Comparison of ENCODE assay signal across 19 cellular contexts in genomic region chr9:136750526-136750925, GRCh38. TPM values are rescaled to one million over a fixed set of nuclear protein-coding genes. Genes with fewer than 3 reads are reported as not detected.
DNase-seq lines count a peak whose midpoint lies in the region; ATAC-seq and TF ChIP-seq lines count a peak whose summit lies in the region.
"Had no signal": no experiment of that assay in that cellular context is flagged by ENCODE, and none has a peak within 500 bp of the region (broad histone marks: within the 10 kb centered on the region; RNA-seq: fewer than 3 reads in every experiment).

No MANE protein-coding gene starts in this region.

- CTCF ChIA-PET in IMR-90 (lab: Yijun Ruan, JAX), result interaction anchor here (1.0 kb wide), 1 partner anchor 12 kb away, joined by 3 read pairs; no protein-coding TSS in a partner anchor

- H2BK120ac ChIP-seq in IMR-90 (ENCODE audit: low read depth, low read length), result no peak overlapping the region

- H3F3A ChIP-seq in DOHH2 (ENCODE audit: control insufficient read depth, insufficient read depth), result peaks cover 5% of the 10 kb centered on the region; the same call in 1 of the 2 replicates

- no peak overlapping the region for H2AFZ ChIP-seq in IMR-90 (replicated peaks; ENCODE audit: low read length, poor library complexity)

- H4K91ac ChIP-seq in IMR-90 (ENCODE audit: insufficient read depth, low read depth, low read length), result no peak overlapping the region

- no peak overlapping the region for H2BK20ac ChIP-seq in IMR-90 (ENCODE audit: low read depth, low read length)

- H3K4me2 ChIP-seq in DOHH2 (ENCODE audit: low read length) (peak overlapping the region; percentile 54), IMR-90 (ENCODE audit: low read depth, low read length) (no peak overlapping the region)

- H3K9me1 ChIP-seq in IMR-90 (ENCODE audit: insufficient read depth, low read length), result no peaks in the 10 kb centered on the region

- H3K27me3 ChIP-seq in DOHH2 (ENCODE audit: control insufficient read depth, low read length) (no peaks in the 10 kb centered on the region), IMR-90 (ENCODE audit: control insufficient read depth, insufficient read depth, low read length) (peaks cover 13% of the 10 kb centered on the region), foreskin keratinocyte (peaks cover 15% of the 10 kb centered on the region), transverse colon (peaks cover 16% of the 10 kb centered on the region)
- H3K27me3 ChIP-seq: brain microvascular endothelial cell, upper lobe of left lung had no signal

- H3K79me2 ChIP-seq in DOHH2 (ENCODE audit: control insufficient read depth, low read length), result no peaks in the 10 kb centered on the region

- no peak overlapping the region for H3K18ac ChIP-seq in IMR-90 (ENCODE audit: low read depth, low read length)

- H4K20me1 ChIP-seq in DOHH2 (ENCODE audit: control insufficient read depth, insufficient read depth, low read depth, low read length) (no peaks in the 10 kb centered on the region), IMR-90 (ENCODE audit: insufficient read depth, low read length) (no peaks in the 10 kb centered on the region)

- no peak overlapping the region for H3K23ac ChIP-seq in IMR-90 (ENCODE audit: low read depth, low read length)

- no peak overlapping the region for H3K9ac ChIP-seq in IMR-90 (ENCODE audit: low read depth, low read length)

- no peak for TF ChIP-seq CTCF in DOHH2 (IDR thresholded peaks at IDR 0.05; ENCODE audit: low read depth, low read length, poor library complexity, severe bottlenecking)
- TF ChIP-seq CTCF in IMR-90 (conservative IDR thresholded peaks at IDR 0.05; ENCODE audit: low read depth, low read length), result no peak
- no peak for TF ChIP-seq CTCF in foreskin keratinocyte (conservative IDR thresholded peaks at IDR 0.05)
- no peak for TF ChIP-seq CTCF in transverse colon (IDR thresholded peaks at IDR 0.05)

- WGBS in IMR-90 (ENCODE audit: extremely low coverage in 2 of 2, insufficient read length in 1 of 2), 2 experiments, result no CpG with 5 or more reads among the region's 2 CpGs
- 52 to 55% methylated on average over 2 of the region's 2 CpGs for WGBS in transverse colon (ENCODE audit: low coverage in 1 of 2), 2 donors

- POLR2A ChIA-PET in IMR-90 (lab: Charles Lee; ENCODE audit: unreplicated experiment), result no interaction called here

- H3K4me3 ChIP-seq in DOHH2 (ENCODE audit: low read length), result 0 out of 2 replicates have a peak overlapping the region, but pooled peaks have one; percentile 20
- H3K4me3 ChIP-seq in IMR-90 (ENCODE audit: insufficient read depth, low read depth, low read length), result no peak overlapping the region
- no peak overlapping the region for H3K4me3 ChIP-seq in transverse colon
- H3K4me3 ChIP-seq: SJSA1, upper lobe of left lung had no signal

- H3K36me3 ChIP-seq in DOHH2 (ENCODE audit: control insufficient read depth, low read length), result no peaks in the 10 kb centered on the region
- no peaks in the 10 kb centered on the region for H3K36me3 ChIP-seq in IMR-90 (ENCODE audit: control insufficient read depth, insufficient read depth, low read length)
- no peaks in the 10 kb centered on the region for H3K36me3 ChIP-seq in transverse colon
- H3K36me3 ChIP-seq: brain microvascular endothelial cell, SJSA1, upper lobe of left lung had no signal

- no peak overlapping the region for H2AK9ac ChIP-seq in IMR-90 (replicated peaks; ENCODE audit: low read depth, low read length, poor library complexity)

- H4K8ac ChIP-seq in IMR-90 (ENCODE audit: low read depth in 2 of 2, low read length in 2 of 2), result no peak overlapping the region

- TF ChIP-seq POLR2A in IMR-90 (IDR thresholded peaks at IDR 0.05; ENCODE audit: low read depth, low read length) (no peak), transverse colon (IDR thresholded peaks at IDR 0.05) (no peak)

- intact Hi-C loops in IMR-90 (cut with micrococcal nuclease), result no loop called here
- intact Hi-C loops in transverse colon (cut with DNase I; ENCODE audit: low total_unique reads), result no loop called here

- TF ChIP-seq RAD21 in IMR-90 (IDR thresholded peaks at IDR 0.05; ENCODE audit: low read length), result no peak

- H2AK5ac ChIP-seq in IMR-90 (ENCODE audit: low read depth, low read length), result no peak overlapping the region

- H3K4me1 ChIP-seq in DOHH2 (ENCODE audit: control insufficient read depth, low read length), result peaks cover 34% of the 10 kb centered on the region
- H3K4me1 ChIP-seq in IMR-90 (ENCODE audit: control insufficient read depth, insufficient read depth, low read length), result no peaks in the 10 kb centered on the region
- no peaks in the 10 kb centered on the region for H3K4me1 ChIP-seq in foreskin keratinocyte
- H3K4me1 ChIP-seq in transverse colon, result no peaks in the 10 kb centered on the region
- H3K4me1 ChIP-seq: SJSA1 had no signal

- H3K27ac ChIP-seq in DOHH2 (ENCODE audit: low read depth, low read length), result peak overlapping the region; percentile 81
- H3K27ac ChIP-seq in IMR-90 (ENCODE audit: insufficient read depth, low read length), result no peak overlapping the region
- H3K27ac ChIP-seq in foreskin keratinocyte, result no peak overlapping the region
- H3K27ac ChIP-seq in transverse colon, result no peak overlapping the region
- H3K27ac ChIP-seq: brain microvascular endothelial cell, SJSA1, upper lobe of left lung had no signal

- in situ Hi-C loops in IMR-90 (cut with MboI; ENCODE audit: low sequenced_read_pairs) (no loop called here), transverse colon (cut with MboI; ENCODE audit: low pct_ligation_motif_present in 1 of 4, low pct_unique_long_range_greater_than_20kb in 1 of 4, low sequenced_read_pairs in 3 of 4) (no loop called here)

- no peaks in the 10 kb centered on the region for H3K9me2 ChIP-seq in DOHH2 (replicated peaks; ENCODE audit: control insufficient read depth, low read length)

- TF ChIP-seq EP300 in transverse colon (IDR thresholded peaks at IDR 0.05; ENCODE audit: low read depth), result no peak

- no peaks in the 10 kb centered on the region for H3K79me1 ChIP-seq in IMR-90 (ENCODE audit: low read depth in 1 of 2, low read length in 2 of 2)

- BruUV-seq in IMR-90 (replicated peaks; lab: Mats Ljungman, UMichigan), result no TSS peak

- no peak overlapping the region for H3K4ac ChIP-seq in IMR-90 (ENCODE audit: low read depth, low read length)

- no peak overlapping the region for H3K14ac ChIP-seq in IMR-90 (replicated peaks; ENCODE audit: low read depth, low read length)

- H4K5ac ChIP-seq in IMR-90 (ENCODE audit: low read depth, low read length), result no peak overlapping the region

- H3K9me3 ChIP-seq in DOHH2 (ENCODE audit: control insufficient read depth, insufficient read depth, low read length), result peaks cover 27% of the 10 kb centered on the region
- peaks cover 7% of the 10 kb centered on the region for H3K9me3 ChIP-seq in IMR-90 (ENCODE audit: control insufficient read depth, insufficient read depth, low read length)
- H3K9me3 ChIP-seq in transverse colon, result peaks cover 0 to 2% of the 10 kb centered on the region in 2 donors

- no peak overlapping the region for H2BK5ac ChIP-seq in IMR-90 (ENCODE audit: low read depth, low read length, poor library complexity, severe bottlenecking)

- no peak overlapping the region for H3K56ac ChIP-seq in IMR-90 (ENCODE audit: extremely low read depth, insufficient read depth, low read length)

- DNase-seq in IMR-90 (peak; percentile 55), foreskin keratinocyte (peak in 1 of 2 donors; percentile 28), transverse colon (no peak)
- DNase-seq: brain microvascular endothelial cell; dermis blood vessel endothelial cell; DMS153; GOT3; NCI-H2081; NCI-H510A; stimulated activated naive CD4-positive, alpha-beta T cell treated with Interleukin-2 at 50 U/mL for 16 hours; upper lobe of left lung had no signal

- no peak overlapping the region for H2BK15ac ChIP-seq in IMR-90 (ENCODE audit: low read depth, low read length)

- peak; percentile 80 for ATAC-seq in IMR-90 (ENCODE audit: low read depth)
- ATAC-seq in foreskin keratinocyte, result peak; percentile 37
- ATAC-seq in HG03354 (IDR thresholded peaks at IDR 0.05; ENCODE audit: poor library complexity, severe bottlenecking, unreplicated experiment), result no peak
- ATAC-seq in HG03571 (IDR thresholded peaks at IDR 0.05; ENCODE audit: unreplicated experiment), result no peak

- dilution Hi-C loops in IMR-90 (cut with HindIII; ENCODE audit: low sequenced_read_pairs, unreplicated experiment), result no loop called here

RNA-seq across cellular contexts. Expression of gene LCN6, which starts 2.2 kb away (rescaled TPM):
- total RNA-seq in IMR-90 (2012; rRNA removed) (not detected in 2 replicates), foreskin keratinocyte (not detected in 2 replicates), transverse colon (1 to 10 TPM in 2 of 4 donors, not detected in 2; 1.1 to 2.9 TPM)
- polyA plus RNA-seq in IMR-90 (2012; rRNA removed) (not detected in 2 replicates), foreskin keratinocyte (not detected in 2 replicates)
- polyA plus RNA-seq in IMR-90 (2012; cell fraction: cytosol; rRNA removed), result not detected in 2 replicates
- polyA plus RNA-seq in IMR-90 (2012; cell fraction: nucleus; rRNA removed; ENCODE audit: low replicate concordance), result not detected in 2 replicates
- total RNA-seq: mononuclear cell; SJSA1; T-helper 2 cell treated with Interferon-gamma antibody and Interleukin-4, amounts not matched to agents 100 ng/mL and 5 ng/mL, for 36 hours had no signal
- polyA plus RNA-seq: BJ had no signal

RNA-seq across cellular contexts. Expression of gene LCN8, which starts 7.5 kb away (rescaled TPM):
- total RNA-seq in IMR-90 (2012; rRNA removed) (not detected in 2 replicates), foreskin keratinocyte (not detected in 2 replicates), transverse colon (not detected)
- polyA plus RNA-seq in IMR-90 (2012; rRNA removed) (not detected in 2 replicates), foreskin keratinocyte (not detected in 2 replicates)
- not detected in 2 replicates for polyA plus RNA-seq in IMR-90 (2012; cell fraction: cytosol; rRNA removed)
- not detected in 2 replicates for polyA plus RNA-seq in IMR-90 (2012; cell fraction: nucleus; rRNA removed; ENCODE audit: low replicate concordance)
- total RNA-seq: dermis blood vessel endothelial cell; esophagus mucosa; mononuclear cell; SJSA1; T-helper 2 cell treated with Interferon-gamma antibody and Interleukin-4, amounts not matched to agents 100 ng/mL and 5 ng/mL, for 36 hours; upper lobe of left lung had no signal
- polyA plus RNA-seq: BJ had no signal

RNA-seq across cellular contexts. Expression of gene LCN10, which starts 7.8 kb away (rescaled TPM):
- total RNA-seq in IMR-90 (2012; rRNA removed) (not detected in 2 replicates), foreskin keratinocyte (not detected in 2 replicates), transverse colon (10 to 100 TPM in 1 of 4 donors, 1 to 10 TPM in 2, under 1 TPM in 1; 0.96 to 33.6 (median 3.3) TPM)
- polyA plus RNA-seq in IMR-90 (2012; rRNA removed) (not detected in 2 replicates), foreskin keratinocyte (not detected in 2 replicates)
- polyA plus RNA-seq in IMR-90 (2012; cell fraction: cytosol; rRNA removed), result 0.03 TPM in 1 of 2 replicates, not detected in the other
- not detected in 2 replicates for polyA plus RNA-seq in IMR-90 (2012; cell fraction: nucleus; rRNA removed; ENCODE audit: low replicate concordance)
- total RNA-seq: dermis blood vessel endothelial cell, mononuclear cell, SJSA1 had no signal
- polyA plus RNA-seq: BJ had no signal

RNA-seq across cellular contexts. Expression of gene LCN15, which starts 13.8 kb away (rescaled TPM):
- not detected in 2 replicates for total RNA-seq in IMR-90 (2012; rRNA removed)
- polyA plus RNA-seq in IMR-90 (2012; rRNA removed), result not detected in 2 replicates
- not detected in 2 replicates for polyA plus RNA-seq in IMR-90 (2012; cell fraction: cytosol; rRNA removed)
- not detected in 2 replicates for polyA plus RNA-seq in IMR-90 (2012; cell fraction: nucleus; rRNA removed; ENCODE audit: low replicate concordance)
- total RNA-seq in foreskin keratinocyte, result not detected in 2 replicates
- not detected in 2 replicates for polyA plus RNA-seq in foreskin keratinocyte
- total RNA-seq in transverse colon, result 10 to 100 TPM in 1 of 4 donors, 1 to 10 TPM in 1, not detected in 2; 6.4 to 11.9 TPM
- total RNA-seq: dermis blood vessel endothelial cell; esophagus mucosa; mononuclear cell; SJSA1; T-helper 2 cell treated with Interferon-gamma antibody and Interleukin-4, amounts not matched to agents 100 ng/mL and 5 ng/mL, for 36 hours had no signal
- polyA plus RNA-seq: BJ had no signal

RNA-seq across cellular contexts. Expression of gene DIPK1B, which starts 38.2 kb away (rescaled TPM):
- total RNA-seq in IMR-90 (2012; rRNA removed) (3.1 and 3.4 TPM in 2 replicates), foreskin keratinocyte (0.07 and 0.21 TPM in 2 replicates), transverse colon (10 to 100 TPM in 1 of 4 donors, 1 to 10 TPM in 3; 3.5 to 12.3 (median 3.9) TPM)
- polyA plus RNA-seq in IMR-90 (2012; rRNA removed) (7.1 and 8.5 TPM in 2 replicates), foreskin keratinocyte (0.18 and 0.19 TPM in 2 replicates)
- polyA plus RNA-seq in IMR-90 (2012; cell fraction: cytosol; rRNA removed), result 7.2 and 17.0 TPM in 2 replicates
- 9.5 and 25.7 TPM in 2 replicates for polyA plus RNA-seq in IMR-90 (2012; cell fraction: nucleus; rRNA removed; ENCODE audit: low replicate concordance)
- total RNA-seq: SJSA1 had no signal

Comparison
In these comparisons a context has a peak if more than half of its experiments do, and no peak if none do; other contexts are left out.
1. ATAC-seq: peak in IMR-90 (single experiment) and foreskin keratinocyte (single experiment); none in HG03354 (single experiment) and HG03571 (single experiment).